Comparison of ENCODE assay signal across 1 cellular context in genomic region chr1:155210304-155210703, GRCh38.
TF ChIP-seq lines count a peak whose summit lies in the region.

No MANE protein-coding gene starts in this region.

TF ChIP-seq in K562, 482 proteins besides CTCF, POLR2A, EP300 and RAD21:
- no peak for TF ChIP-seq TEAD4 (IDR thresholded peaks at IDR 0.05; ENCODE audit: low read length)
- no peak for TF ChIP-seq TEAD4 (CRISPR knock-in tag; IDR thresholded peaks at IDR 0.05; ENCODE audit: borderline replicate concordance)
- no peak for TF ChIP-seq MEF2A (IDR thresholded peaks at IDR 0.05; ENCODE audit: control insufficient read depth, low read depth, low read length)
- TF ChIP-seq, protein P1, sequence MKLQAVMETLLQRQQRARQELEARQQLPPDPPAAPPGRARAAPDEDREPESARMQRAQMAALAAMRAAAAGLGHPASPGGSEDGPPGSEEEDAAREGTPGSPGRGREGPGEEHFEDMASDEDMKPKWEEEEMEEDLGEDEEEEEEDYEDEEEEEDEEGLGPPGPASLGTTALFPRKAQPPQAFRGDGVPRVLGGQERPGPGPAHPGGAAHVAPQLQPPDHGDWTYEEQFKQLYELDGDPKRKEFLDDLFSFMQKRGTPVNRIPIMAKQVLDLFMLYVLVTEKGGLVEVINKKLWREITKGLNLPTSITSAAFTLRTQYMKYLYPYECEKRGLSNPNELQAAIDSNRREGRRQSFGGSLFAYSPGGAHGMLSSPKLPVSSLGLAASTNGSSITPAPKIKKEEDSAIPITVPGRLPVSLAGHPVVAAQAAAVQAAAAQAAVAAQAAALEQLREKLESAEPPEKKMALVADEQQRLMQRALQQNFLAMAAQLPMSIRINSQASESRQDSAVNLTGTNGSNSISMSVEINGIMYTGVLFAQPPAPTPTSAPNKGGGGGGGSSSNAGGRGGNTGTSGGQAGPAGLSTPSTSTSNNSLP (IDR thresholded peaks at IDR 0.05; ENCODE audit: borderline replicate concordance, low read depth, low read length): no peak
- TF ChIP-seq KDM5B (IDR thresholded peaks at IDR 0.05; ENCODE audit: insufficient replicate concordance, low read depth, low read length): peak; percentile 31
- TF ChIP-seq MEIS2 (IDR thresholded peaks at IDR 0.05; ENCODE audit: partially characterized antibody): no peak
- TF ChIP-seq SMARCA4 (IDR thresholded peaks at IDR 0.05): no peak
